In the genomic region with DNA sequence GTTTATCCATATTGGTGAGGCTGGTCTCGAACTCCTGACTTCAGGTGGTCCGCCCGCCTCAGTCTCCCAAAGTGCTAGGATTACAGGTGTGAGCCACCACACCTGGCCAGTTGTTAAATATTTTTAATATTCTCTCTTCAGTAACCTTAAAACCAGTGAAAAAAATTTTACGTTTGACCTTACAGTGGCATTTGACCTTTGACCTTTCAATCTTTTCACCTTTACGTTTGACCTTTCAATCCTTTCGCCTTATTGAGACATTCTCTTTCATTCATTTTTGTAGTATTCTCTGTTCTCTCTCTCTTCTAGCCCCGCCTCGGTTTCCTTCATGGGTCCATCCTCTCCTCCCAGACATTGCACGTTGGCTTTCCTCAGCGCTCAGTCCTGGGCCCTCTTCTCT, we compare ENCODE assay signal across 29 cellular contexts.
"Had no signal": no experiment of that assay in that cellular context is flagged by ENCODE, and none has a peak within 500 bp of the region (broad histone marks: within the 10 kb centered on the region; RNA-seq: fewer than 3 reads in every experiment).

No MANE protein-coding gene starts in this region.

- H3K27me3 ChIP-seq: adrenal gland, body of pancreas, esophagus muscularis mucosa, foreskin keratinocyte, gastrocnemius medialis, heart left ventricle had no signal

- H3K9me3 ChIP-seq: adrenal gland, body of pancreas, esophagus muscularis mucosa, gastrocnemius medialis, heart left ventricle had no signal

- H3K27ac ChIP-seq: adrenal gland, body of pancreas, esophagus muscularis mucosa, foreskin keratinocyte, gastrocnemius medialis, heart left ventricle had no signal

- H3K36me3 ChIP-seq: adrenal gland, esophagus muscularis mucosa, gastrocnemius medialis, heart left ventricle had no signal

- H3K27ac Mint-ChIP-seq: activated CD8-positive, alpha-beta T cell treated with anti-CD3 and anti-CD28 coated beads for 36 hours; activated naive CD4-positive, alpha-beta T cell treated with anti-CD3 and anti-CD28 coated beads, Interleukin-2, amount 50 U/mL, for 72 hours; WTC11 had no signal

- H3K36me3 Mint-ChIP-seq: WTC11 had no signal

- ATAC-seq: activated CD8-positive, alpha-beta T cell treated with anti-CD3 and anti-CD28 coated beads for 36 hours; activated naive CD4-positive, alpha-beta T cell treated with anti-CD3 and anti-CD28 coated beads, Interleukin-2, amount 50 U/mL, for 72 hours; body of pancreas; effector memory CD8-positive, alpha-beta T cell; foreskin keratinocyte; gastrocnemius medialis; heart left ventricle; WTC11 had no signal

- H3K27me3 Mint-ChIP-seq: activated CD8-positive, alpha-beta T cell treated with anti-CD3 and anti-CD28 coated beads for 36 hours; activated naive CD4-positive, alpha-beta T cell treated with anti-CD3 and anti-CD28 coated beads, Interleukin-2, amount 10 ng/mL, durations not matched to agents 7 days and 5 days; effector memory CD8-positive, alpha-beta T cell had no signal

- DNase-seq: activated CD4-positive, alpha-beta T cell treated with anti-CD3 and anti-CD28 coated beads for 1 hour; activated CD4-positive, alpha-beta T cell treated with anti-CD3 and anti-CD28 coated beads for 4 hours; activated CD4-positive, alpha-beta T cell treated with anti-CD3 and anti-CD28 coated beads, Interleukin-2, amount 50 U/mL, for 1 hour; activated CD8-positive, alpha-beta memory T cell treated with anti-CD3 and anti-CD28 coated beads for 24 hours; activated CD8-positive, alpha-beta T cell treated with anti-CD3 and anti-CD28 coated beads for 36 hours; activated gamma-delta T cell; activated naive CD4-positive, alpha-beta T cell; activated naive CD4-positive, alpha-beta T cell treated with anti-CD3 and anti-CD28 coated beads, Interleukin-2, amount 10 ng/mL, durations not matched to agents 7 days and 5 days; activated T-cell treated with anti-CD3 and anti-CD28 coated beads, Interleukin-2, amount 50 U/mL, for 48 hours; adrenal gland; amygdala; aorta; body of pancreas; caudate nucleus; cortex of kidney; dermis blood vessel endothelial cell; effector CD4-positive, alpha-beta T cell; effector memory CD8-positive, alpha-beta T cell; erythroblast; foreskin keratinocyte; gastrocnemius medialis; glutamatergic neuron; heart left ventricle; T-helper 1 cell; T-helper 2 cell had no signal

- H3K4me3 ChIP-seq: adrenal gland, body of pancreas, esophagus muscularis mucosa, gastrocnemius medialis, heart left ventricle had no signal

- H3K4me1 ChIP-seq: body of pancreas, esophagus muscularis mucosa, foreskin keratinocyte, gastrocnemius medialis had no signal

- FAIRE-seq: colon had no signal

- H3K9me3 Mint-ChIP-seq: activated CD8-positive, alpha-beta T cell treated with anti-CD3 and anti-CD28 coated beads for 36 hours; activated naive CD4-positive, alpha-beta T cell treated with anti-CD3 and anti-CD28 coated beads, Interleukin-2, amount 10 ng/mL, durations not matched to agents 7 days and 5 days had no signal

- H3K4me3 Mint-ChIP-seq: activated CD8-positive, alpha-beta T cell treated with anti-CD3 and anti-CD28 coated beads for 36 hours; activated naive CD4-positive, alpha-beta T cell treated with anti-CD3 and anti-CD28 coated beads, Interleukin-2, amount 10 ng/mL, durations not matched to agents 7 days and 5 days; effector memory CD8-positive, alpha-beta T cell; WTC11 had no signal
